8 cellular contexts compared by ENCODE assay signal in the genomic region with DNA sequence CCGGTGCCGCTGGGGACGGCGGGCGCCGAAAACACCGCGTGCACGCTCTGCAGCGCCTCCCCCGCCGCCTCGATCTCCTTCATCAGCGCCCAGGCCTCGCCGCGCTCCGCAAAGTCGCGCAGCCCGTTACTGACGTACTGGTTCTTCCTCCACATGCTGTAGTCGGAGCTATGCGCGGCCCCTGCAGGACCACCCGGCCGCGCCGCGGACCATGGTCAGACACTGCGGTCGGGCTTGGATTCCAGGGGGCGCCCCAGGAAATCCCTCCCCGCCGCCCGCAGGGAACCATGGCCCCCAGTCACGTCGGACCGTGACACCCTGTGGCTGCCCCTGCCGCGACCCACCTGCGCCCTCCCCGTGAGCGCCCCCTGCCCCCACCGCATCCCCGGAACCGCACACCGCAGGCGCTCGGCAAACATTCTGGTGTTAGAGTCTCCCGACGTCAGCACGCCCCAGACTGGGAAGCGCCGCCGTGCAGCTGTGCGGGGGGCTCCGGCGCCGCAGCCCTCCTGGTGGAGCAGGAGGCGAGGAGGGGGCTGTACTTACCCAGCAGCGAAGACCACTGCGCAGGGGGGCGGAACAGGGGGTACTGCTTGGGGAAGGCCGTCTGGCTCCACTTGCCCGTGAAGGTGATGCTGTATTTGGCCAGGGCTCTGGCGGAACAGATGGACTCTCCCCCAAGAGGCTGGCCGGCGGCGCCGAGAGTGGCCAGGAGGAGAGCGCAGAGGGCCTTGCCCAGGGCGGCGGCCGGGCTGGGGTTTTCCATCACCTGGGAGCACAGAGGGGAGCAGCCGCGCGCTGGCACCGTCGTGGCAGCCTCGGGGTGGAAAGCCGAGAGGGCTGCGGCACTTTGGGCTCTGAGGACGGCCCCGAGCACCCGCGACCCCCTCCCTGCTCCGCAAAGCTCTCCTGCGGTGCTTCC. TPM values are rescaled to one million over a fixed set of nuclear protein-coding genes. Genes with fewer than 3 reads are reported as not detected.
A peak's percentile ranks its signal among the peaks of the same experiment; 100 is the strongest.
DNase-seq lines count a peak whose midpoint lies in the region; ATAC-seq and TF ChIP-seq lines count a peak whose summit lies in the region.

No MANE protein-coding gene starts in this region.

- H3F3A ChIP-seq in neural progenitor cell (ENCODE audit: low read depth) = peaks cover 11% of the 10 kb centered on the region

- H3K4me3 Mint-ChIP-seq in neural progenitor cell = peak overlapping the region; percentile 57
- no peak overlapping the region for H3K4me3 Mint-ChIP-seq in endothelial cell (ENCODE audit: unreplicated experiment)

- H3K4me1 ChIP-seq in esophagus (ENCODE audit: control insufficient read depth in 2 of 2, insufficient read depth in 2 of 2, low read length in 1 of 2) = peaks cover 3 to 28% of the 10 kb centered on the region in 2 donors
- peaks cover 10% of the 10 kb centered on the region for H3K4me1 ChIP-seq in neural progenitor cell

- H4K20me1 ChIP-seq in neural progenitor cell (ENCODE audit: low read depth) = peaks cover 13% of the 10 kb centered on the region

- H3K9me3 Mint-ChIP-seq in neural progenitor cell (no peaks in the 10 kb centered on the region), endothelial cell (ENCODE audit: unreplicated experiment) (no peaks in the 10 kb centered on the region)

- peak overlapping the region; percentile 49 to 54 for H3K27ac ChIP-seq in esophagus (ENCODE audit: low read depth in 2 of 2, low read length in 1 of 2)
- no peak overlapping the region for H3K27ac ChIP-seq in neural progenitor cell

- H3K27me3 Mint-ChIP-seq in neural progenitor cell (ENCODE audit: insufficient read depth, low read depth) = peaks cover 41% of the 10 kb centered on the region
- peaks cover 24% of the 10 kb centered on the region for H3K27me3 Mint-ChIP-seq in endothelial cell (ENCODE audit: unreplicated experiment)

- no peaks in the 10 kb centered on the region for H3K36me3 Mint-ChIP-seq in neural progenitor cell
- H3K36me3 Mint-ChIP-seq in endothelial cell (ENCODE audit: low read depth, unreplicated experiment) = no peaks in the 10 kb centered on the region

- H3K36me3 ChIP-seq in esophagus (ENCODE audit: control insufficient read depth in 2 of 2, insufficient read depth in 2 of 2, low read length in 1 of 2) (peaks cover 0 to 19% of the 10 kb centered on the region in 2 donors), neural progenitor cell (no peaks in the 10 kb centered on the region)

- H3K4me3 ChIP-seq in esophagus (ENCODE audit: low read depth in 1 of 2, low read length in 2 of 2) (peak overlapping the region; percentile 21 to 47), neural progenitor cell (peak overlapping the region; percentile 45)

- H3K4me1 Mint-ChIP-seq in neural progenitor cell (peaks cover 8% of the 10 kb centered on the region), endothelial cell (ENCODE audit: unreplicated experiment) (no peaks in the 10 kb centered on the region)

- DNase-seq in ELF-1 (ENCODE audit: low read depth, low spot score) = peak; percentile 47
- peak; percentile 49 to 56 for DNase-seq in activated CD4-positive, alpha-beta T cell treated with anti-CD3 and anti-CD28 coated beads, Interleukin-2, amount 50 U/mL, for 48 hours
- DNase-seq in neural progenitor cell (ENCODE audit: low spot score) = peak; percentile 70
- DNase-seq in putamen (ENCODE audit: low spot score) = no peak
- no peak for DNase-seq in endothelial cell (ENCODE audit: low spot score)

- peak overlapping the region; percentile 85 for H3K4me2 ChIP-seq in neural progenitor cell

- H3K9me3 ChIP-seq in esophagus (ENCODE audit: control insufficient read depth in 2 of 2, insufficient read depth in 1 of 2, low read depth in 1 of 2, low read length in 1 of 2) (no peaks in the 10 kb centered on the region), neural progenitor cell (ENCODE audit: low read depth) (no peaks in the 10 kb centered on the region)

- H2AFZ ChIP-seq in neural progenitor cell (replicated peaks) = peak overlapping the region; percentile 75

- ATAC-seq in GM19023 (IDR thresholded peaks at IDR 0.05; ENCODE audit: unreplicated experiment) = no peak
- no peak for ATAC-seq in GM18520 (IDR thresholded peaks at IDR 0.05; ENCODE audit: unreplicated experiment)

- TF ChIP-seq CTCF in neural progenitor cell (IDR thresholded peaks at IDR 0.05) = peak; percentile 32
- no peak for TF ChIP-seq CTCF in endothelial cell (IDR thresholded peaks at IDR 0.05; ENCODE audit: unreplicated experiment)

- no peaks in the 10 kb centered on the region for H3K79me2 ChIP-seq in neural progenitor cell (ENCODE audit: low read depth)

- 9 to 12% methylated on average over 76 to 89 of the region's 89 CpGs for WGBS in esophagus, 2 donors

- no peak overlapping the region for H3K9ac ChIP-seq in neural progenitor cell

- H3K27me3 ChIP-seq in esophagus (ENCODE audit: control insufficient read depth in 1 of 2, insufficient read depth in 2 of 2, low read length in 2 of 2) (no peaks in the 10 kb centered on the region), neural progenitor cell (peaks cover 83% of the 10 kb centered on the region)

- H3K27ac Mint-ChIP-seq in neural progenitor cell = no peak overlapping the region
- no peak overlapping the region for H3K27ac Mint-ChIP-seq in endothelial cell (ENCODE audit: unreplicated experiment)

RNA-seq across cellular contexts. Expression of a gene that starts 0.8 kb away (rescaled TPM):
- polyA plus RNA-seq in esophagus = 10 to 100 TPM; 17.0 to 26.9 TPM
- total RNA-seq in neural progenitor cell (ENCODE audit: low replicate concordance) = 2.1 and 9.0 TPM in 2 replicates
- 0.97 TPM for total RNA-seq in endothelial cell (ENCODE audit: unreplicated experiment)

RNA-seq across cellular contexts. Expression of a gene that starts 58.2 kb away (rescaled TPM):
- polyA plus RNA-seq in esophagus = 1 to 10 TPM; 1.2 to 1.7 TPM
- total RNA-seq in neural progenitor cell (ENCODE audit: low replicate concordance) = 3.4 and 3.7 TPM in 2 replicates
- total RNA-seq in endothelial cell (ENCODE audit: unreplicated experiment) = 3.3 TPM

Comparison
In these comparisons a context has a peak if more than half of its experiments do, and no peak if none do; other contexts are left out.
1. DNase-seq: peak in ELF-1 (single experiment), activated CD4-positive, alpha-beta T cell treated with anti-CD3 and anti-CD28 coated beads, Interleukin-2, amount 50 U/mL, for 48 hours (2 of 2) and neural progenitor cell (single experiment); none in putamen (single experiment) and endothelial cell (single experiment).